In the genomic region with DNA sequence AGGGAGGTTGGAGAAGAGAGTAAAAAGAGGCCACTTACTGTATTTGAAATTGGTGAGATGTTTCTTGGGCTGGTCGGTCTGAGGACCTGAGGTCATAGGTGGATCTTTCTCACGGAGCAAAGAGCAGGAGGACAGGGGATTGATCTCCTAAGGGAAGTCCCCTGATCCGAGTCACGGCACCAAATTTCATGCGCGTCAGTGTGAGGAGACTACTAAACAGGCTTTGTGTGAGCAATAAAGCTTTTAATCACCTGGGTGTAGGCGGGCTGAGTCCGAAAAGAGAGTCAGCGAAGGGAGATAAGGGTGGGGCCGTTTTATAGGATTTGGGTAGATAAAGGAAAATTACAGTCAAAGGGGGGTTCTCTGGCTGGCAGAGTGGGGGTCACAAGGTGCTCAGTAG, we compare ENCODE assay signal across 14 cellular contexts. TPM values are rescaled to one million over a fixed set of nuclear protein-coding genes. Genes with fewer than 3 reads are reported as not detected.
"Had no signal": no experiment of that assay in that cellular context is flagged by ENCODE, and none has a peak within 500 bp of the region (broad histone marks: within the 10 kb centered on the region; RNA-seq: fewer than 3 reads in every experiment).

No MANE protein-coding gene starts in this region.

RNA-seq across cellular contexts. Expression of gene MAGEB17, which starts 16.6 kb away (rescaled TPM):
- total RNA-seq: chondrocyte, dermis blood vessel endothelial cell, esophagus squamous epithelium, kidney, left lung, lower leg skin, lung microvascular endothelial cell, mononuclear cell, natural killer cell, neural crest cell, osteoblast, sciatic nerve, stomach, upper lobe of left lung had no signal
